8 cellular contexts compared by ENCODE assay signal in genomic region chr5:88727705-88728313, GRCh38.
A peak's percentile ranks its signal among the peaks of the same experiment; 100 is the strongest.
DNase-seq lines count a peak whose midpoint lies in the region; ATAC-seq and TF ChIP-seq lines count a peak whose summit lies in the region.

No MANE protein-coding gene starts in this region.

- H3K4me1 Mint-ChIP-seq in CD4-positive, alpha-beta T cell (ENCODE audit: low read depth): no peaks in the 10 kb centered on the region
- H3K4me1 Mint-ChIP-seq in HFFc6 (ENCODE audit: low read depth): peaks cover 11% of the 10 kb centered on the region; the same call in 1 of the 2 replicates

- H3K36me3 Mint-ChIP-seq in CD4-positive, alpha-beta T cell (ENCODE audit: low read depth): no peaks in the 10 kb centered on the region
- H3K36me3 Mint-ChIP-seq in HFFc6 (ENCODE audit: low read depth): no peaks in the 10 kb centered on the region

- H3K4me1 ChIP-seq in ascending aorta: peaks cover 11 to 27% of the 10 kb centered on the region in 2 donors

- DNase-seq in CD4-positive, alpha-beta T cell: no peak
- DNase-seq in HFFc6 (peak; percentile 16), ascending aorta (ENCODE audit: low spot score in 2 of 2) (no peak), lung microvascular endothelial cell (ENCODE audit: low read depth in 2 of 2) (peak; percentile 40 to 60), UCSD-AML1 (lab: John Stamatoyannopoulos, UW; ENCODE audit: unreplicated experiment) (no peak), NCI-H1930 (lab: John Stamatoyannopoulos, UW) (no peak)

- no peaks in the 10 kb centered on the region for H3K9me3 ChIP-seq in CD4-positive, alpha-beta T cell (ENCODE audit: control insufficient read depth, low read length)
- H3K9me3 ChIP-seq in ascending aorta: no peaks in the 10 kb centered on the region

- H3K9me3 Mint-ChIP-seq in CD4-positive, alpha-beta T cell: no peaks in the 10 kb centered on the region
- H3K9me3 Mint-ChIP-seq in HFFc6: no peaks in the 10 kb centered on the region

- CTCF ChIA-PET in CD4-positive, alpha-beta T cell (lab: Charles Lee): interaction anchor here (0.6 to 1.1 kb wide), 4 partner anchors 1537 to 1831 kb away, joined by 3 to 4 read pairs (median 3); partner anchors contain the start of gene ADGRV1

- H3K4me3 Mint-ChIP-seq in CD4-positive, alpha-beta T cell: no peak overlapping the region
- no peak overlapping the region for H3K4me3 Mint-ChIP-seq in HFFc6

- H3K27me3 Mint-ChIP-seq in CD4-positive, alpha-beta T cell: peaks cover 34% of the 10 kb centered on the region
- H3K27me3 Mint-ChIP-seq in HFFc6 (ENCODE audit: insufficient read depth): no peaks in the 10 kb centered on the region

- intact Hi-C loops in CD4-positive, alpha-beta T cell (cut with DNase I, micrococcal nuclease): loop anchor here (2.0 to 5.0 kb wide), 2 partner anchors 1537 to 1804 kb away; no protein-coding TSS in a partner anchor
- intact Hi-C loops in ascending aorta (cut with DNase I): loop anchor here (2.0 to 10.0 kb wide), 5 partner anchors 357 to 1659 kb away; no protein-coding TSS in a partner anchor

- no peak for ATAC-seq in CD4-positive, alpha-beta T cell (ENCODE audit: poor library complexity)
- ATAC-seq in HG02884 (IDR thresholded peaks at IDR 0.05; ENCODE audit: unreplicated experiment) (no peak), GM19395 (IDR thresholded peaks at IDR 0.05; ENCODE audit: unreplicated experiment) (no peak)

- no peak overlapping the region for H3K4me3 ChIP-seq in ascending aorta

- POLR2A ChIA-PET in CD4-positive, alpha-beta T cell (lab: Charles Lee): no interaction called here

- H3K27ac ChIP-seq in CD4-positive, alpha-beta T cell (ENCODE audit: low read depth, low read length): no peak overlapping the region
- no peak overlapping the region for H3K27ac ChIP-seq in ascending aorta

- H3K36me3 ChIP-seq in ascending aorta: peaks cover 20 to 25% of the 10 kb centered on the region in 2 donors

- no peak overlapping the region for H3K27ac Mint-ChIP-seq in CD4-positive, alpha-beta T cell
- H3K27ac Mint-ChIP-seq in HFFc6: no peak overlapping the region

- TF ChIP-seq CTCF in CD4-positive, alpha-beta T cell (IDR thresholded peaks at IDR 0.05): peak; percentile 58
- TF ChIP-seq CTCF in HFFc6 (IDR thresholded peaks at IDR 0.05) (peak; percentile 94), ascending aorta (IDR thresholded peaks at IDR 0.05) (peak; percentile 38 to 65 (median 51))

- peaks cover 14% of the 10 kb centered on the region for H3K27me3 ChIP-seq in CD4-positive, alpha-beta T cell (ENCODE audit: control insufficient read depth, insufficient read depth, low read length)
- H3K27me3 ChIP-seq in ascending aorta: no peaks in the 10 kb centered on the region

Comparison
In these comparisons a context has a peak if more than half of its experiments do, and no peak if none do; other contexts are left out.
1. DNase-seq: peak in HFFc6 (single experiment) and lung microvascular endothelial cell (2 of 2); none in CD4-positive, alpha-beta T cell (0 of 10), ascending aorta (0 of 2), UCSD-AML1 (single experiment) and NCI-H1930 (0 of 2).
2. Peak in every context shown above with its lines, with median percentiles within 50 percentile points of each other: CTCF ChIP-seq.